ENCODE assay signal across 8 cellular contexts in genomic region chr19:18895038-18895827, GRCh38. TPM values are rescaled to one million over a fixed set of nuclear protein-coding genes. Genes with fewer than 3 reads are reported as not detected.
DNase-seq lines count a peak whose midpoint lies in the region; ATAC-seq lines count a peak whose summit lies in the region.

No MANE protein-coding gene starts in this region.

- peaks cover 0 to 15% of the 10 kb centered on the region in 2 donors for H3K36me3 ChIP-seq in muscle layer of duodenum (ENCODE audit: control insufficient read depth in 1 of 2, insufficient read depth in 2 of 2, low read length in 2 of 2)

- no peak overlapping the region for H3K27ac ChIP-seq in muscle layer of duodenum (ENCODE audit: low read length)

- no peaks in the 10 kb centered on the region for H3K9me3 ChIP-seq in muscle layer of duodenum (ENCODE audit: control insufficient read depth in 1 of 2, low read length in 2 of 2)

- in situ Hi-C loops in SK-MEL-5 (cut with HindIII; ENCODE audit: low pct_unique_long_range_greater_than_20kb, low sequenced_read_pairs), result no loop called here

- H3K27me3 ChIP-seq in muscle layer of duodenum (ENCODE audit: low read depth, low read length), result peaks cover 9% of the 10 kb centered on the region

- peaks cover 0 to 28% of the 10 kb centered on the region in 2 donors for H3K4me1 ChIP-seq in muscle layer of duodenum (ENCODE audit: control insufficient read depth in 1 of 2, insufficient read depth in 2 of 2, low read length in 2 of 2)

- peak; percentile 78 for DNase-seq in AG20443 (ENCODE audit: low spot score)
- DNase-seq in H4 (ENCODE audit: low spot score), result peak; percentile 49
- DNase-seq in SK-MEL-5 (ENCODE audit: low read depth, low spot score), result peak; percentile 45
- DNase-seq in epidermal melanocyte (ENCODE audit: insufficient read length, low spot score), result peak; percentile 73
- DNase-seq in stimulated activated CD4-positive, alpha-beta T cell treated with anti-CD3 and anti-CD28 coated beads, Interleukin-4, amount 100 ng/mL, for 1 hour, result no peak

- ATAC-seq in GM18519 (IDR thresholded peaks at IDR 0.05; ENCODE audit: low FRiP score, unreplicated experiment) (no peak), GM18873 (IDR thresholded peaks at IDR 0.05; ENCODE audit: low FRiP score, unreplicated experiment) (no peak)

- H3K4me3 ChIP-seq in muscle layer of duodenum (ENCODE audit: low read depth in 1 of 2, low read length in 2 of 2), result peak overlapping the region; percentile 11 to 65

RNA-seq across cellular contexts. Expression of gene CERS1, which starts 0.7 kb away (rescaled TPM):
- total RNA-seq in H4 (2014; rRNA removed; shearing (Covaris generic)), result 1.0 TPM in 1 of 2 replicates, not detected in the other
- total RNA-seq in SK-MEL-5 (2014; rRNA removed; shearing (Covaris generic)), result 10.5 and 12.0 TPM in 2 replicates
- 21.0 and 22.7 TPM in 2 replicates for polyA plus RNA-seq in SK-MEL-5 (2015; cell fraction: cytosol; rRNA removed)
- polyA plus RNA-seq in SK-MEL-5 (2015; cell fraction: nucleus; rRNA removed), result 11.9 and 18.9 TPM in 2 replicates

RNA-seq across cellular contexts. Expression of gene COPE, which starts 24.0 kb away (rescaled TPM):
- total RNA-seq in H4 (2014; rRNA removed; shearing (Covaris generic)), result 386 and 421 TPM in 2 replicates
- 228 and 253 TPM in 2 replicates for total RNA-seq in SK-MEL-5 (2014; rRNA removed; shearing (Covaris generic))
- polyA plus RNA-seq in SK-MEL-5 (2015; cell fraction: cytosol; rRNA removed), result 279 and 281 TPM in 2 replicates
- polyA plus RNA-seq in SK-MEL-5 (2015; cell fraction: nucleus; rRNA removed), result 86.2 and 97.1 TPM in 2 replicates

RNA-seq across cellular contexts. Expression of gene DDX49, which starts 24.3 kb away (rescaled TPM):
- total RNA-seq in H4 (2014; rRNA removed; shearing (Covaris generic)), result 68.6 and 70.9 TPM in 2 replicates
- 47.2 and 51.4 TPM in 2 replicates for total RNA-seq in SK-MEL-5 (2014; rRNA removed; shearing (Covaris generic))
- polyA plus RNA-seq in SK-MEL-5 (2015; cell fraction: cytosol; rRNA removed), result 41.6 and 56.5 TPM in 2 replicates
- 42.1 and 52.1 TPM in 2 replicates for polyA plus RNA-seq in SK-MEL-5 (2015; cell fraction: nucleus; rRNA removed)

RNA-seq across cellular contexts. Expression of gene HOMER3, which starts 45.8 kb away (rescaled TPM):
- 32.5 and 47.3 TPM in 2 replicates for total RNA-seq in H4 (2014; rRNA removed; shearing (Covaris generic))
- 21.0 and 30.2 TPM in 2 replicates for total RNA-seq in SK-MEL-5 (2014; rRNA removed; shearing (Covaris generic))
- 30.5 and 35.5 TPM in 2 replicates for polyA plus RNA-seq in SK-MEL-5 (2015; cell fraction: cytosol; rRNA removed)
- polyA plus RNA-seq in SK-MEL-5 (2015; cell fraction: nucleus; rRNA removed), result 32.5 and 47.5 TPM in 2 replicates
